ENCODE assay signal across 35 cellular contexts in the genomic region with DNA sequence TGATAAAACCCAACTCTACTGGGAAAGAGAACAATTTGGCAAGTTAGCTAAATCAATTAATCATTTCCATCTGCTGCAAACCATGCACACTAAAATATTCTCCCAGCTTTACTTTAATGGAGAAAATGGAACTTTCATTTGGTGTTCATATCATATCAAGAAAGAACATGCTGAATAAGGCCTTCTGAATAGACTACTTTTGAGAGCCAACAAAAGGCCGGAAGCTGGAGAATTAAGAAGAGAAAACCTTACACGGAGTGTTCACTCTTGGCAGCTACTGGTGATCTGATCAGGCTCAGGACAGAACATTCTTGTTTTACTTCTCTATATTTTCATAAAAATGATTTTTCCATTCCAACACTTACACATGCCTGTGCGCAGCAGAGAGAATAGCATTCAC.
DNase-seq lines count a peak whose midpoint lies in the region; ATAC-seq and TF ChIP-seq lines count a peak whose summit lies in the region.
"Had no signal": no experiment of that assay in that cellular context is flagged by ENCODE, and none has a peak within 500 bp of the region (broad histone marks: within the 10 kb centered on the region; RNA-seq: fewer than 3 reads in every experiment).

No MANE protein-coding gene starts in this region.

- H3K36me3 ChIP-seq in SK-N-MC (ENCODE audit: insufficient read depth, low read length): no peaks in the 10 kb centered on the region
- H3K36me3 ChIP-seq: BLaER1 treated with 17β-estradiol and CSF1 and Interleukin-3, amounts not matched to agents 10 nM and 100 nM; breast epithelium; lower lobe of right lung; sigmoid colon; upper lobe of right lung had no signal

- H3K4me3 ChIP-seq in AG10803 (ENCODE audit: low read length): no peak overlapping the region
- peak overlapping the region; percentile 72 for H3K4me3 ChIP-seq in SK-N-MC
- H3K4me3 ChIP-seq: BLaER1 treated with 17β-estradiol and CSF1 and Interleukin-3, amounts not matched to agents 10 nM and 100 nM; breast epithelium; lower lobe of right lung; PC-9; sigmoid colon; upper lobe of right lung had no signal

- H3K9me3 ChIP-seq in SK-N-MC (ENCODE audit: low read depth, low read length): no peaks in the 10 kb centered on the region
- H3K9me3 ChIP-seq: Caco-2 had no signal

- DNase-seq in AG10803 (ENCODE audit: low read depth): peak; percentile 15
- DNase-seq in SK-N-MC (ENCODE audit: low read depth, low spot score): peak; percentile 84
- peak; percentile 31 for DNase-seq in fibroblast of peridontal ligament (ENCODE audit: extremely low read depth)
- no peak for DNase-seq in left lobe of liver (ENCODE audit: low spot score)
- DNase-seq in HK-2 (ENCODE audit: unreplicated experiment): no peak
- DNase-seq in stimulated activated CD4-positive, alpha-beta T cell treated with anti-CD3 and anti-CD28 coated beads, Interleukin-2, amount 100 ng/mL, for 48 hours: no peak
- no peak for DNase-seq in activated CD8-positive, alpha-beta memory T cell treated with anti-CD3 and anti-CD28 coated beads for 24 hours
- DNase-seq: activated CD4-positive, alpha-beta T cell treated with anti-CD3 and anti-CD28 coated beads, Interleukin-2, amount 50 U/mL, for 1 hour; activated CD8-positive, alpha-beta memory T cell treated with anti-CD3 and anti-CD28 coated beads, Interleukin-2, amount 10 ng/mL, durations not matched to agents 7 days and 5 days; activated naive CD4-positive, alpha-beta T cell treated with anti-CD3 and anti-CD28 coated beads for 36 hours; activated T-cell treated with anti-CD3 and anti-CD28 coated beads, Interleukin-2, amount 50 U/mL, for 72 hours; amniotic stem cell; Caco-2; cortex of kidney; endodermal cell; HFFc6; islet precursor cell; Karpas-422; lower lobe of right lung; NCI-H1436; NCI-H2107; NCI-H510A treated with DMSO at 0.1 percent for 48 hours; PC-9; SHP77; sigmoid colon; stimulated activated CD4-positive, alpha-beta T cell treated with anti-CD3 and anti-CD28 coated beads, Interleukin-4, amount 100 ng/mL, for 4 hours; substantia nigra; upper lobe of right lung had no signal

- ATAC-seq in left lobe of liver: peak; percentile 51
- ATAC-seq in GM18858 (IDR thresholded peaks at IDR 0.05; ENCODE audit: unreplicated experiment): no peak
- ATAC-seq: activated CD8-positive, alpha-beta memory T cell treated with anti-CD3 and anti-CD28 coated beads, Interleukin-2, amount 10 ng/mL, durations not matched to agents 7 days and 5 days; activated T-cell treated with anti-CD3 and anti-CD28 coated beads, Interleukin-2, amount 50 U/mL, for 72 hours; esophagus mucosa; lower lobe of right lung; stimulated activated memory B cell treated with anti-CD40 and anti-IgM and Interleukin-4, amounts not matched to agents 10 μg/mL and 1 μg/mL and 100 μg/mL, for 72 hours; upper lobe of right lung; WTC11 had no signal

- peak overlapping the region; percentile 66 for H3K9ac ChIP-seq in SK-N-MC (ENCODE audit: insufficient read length)
- H3K9ac ChIP-seq: BLaER1 treated with 17β-estradiol and CSF1 and Interleukin-3, amounts not matched to agents 10 nM and 100 nM; parathyroid adenoma had no signal

- no peak for TF ChIP-seq CTCF in AG10803 (conservative IDR thresholded peaks at IDR 0.05; ENCODE audit: low read length)

- peak overlapping the region; percentile 94 for H3K27ac ChIP-seq in SK-N-MC
- H3K27ac ChIP-seq: BLaER1 treated with 17β-estradiol and CSF1 and Interleukin-3, amounts not matched to agents 10 nM and 100 nM; breast epithelium; lower lobe of right lung; parathyroid adenoma; PC-9; sigmoid colon; upper lobe of right lung had no signal

Comparison
In these comparisons a context has a peak if more than half of its experiments do, and no peak if none do; other contexts are left out.
1. DNase-seq: peak in AG10803 (single experiment), SK-N-MC (single experiment) and fibroblast of peridontal ligament (single experiment); none in left lobe of liver (single experiment), HK-2 (single experiment), stimulated activated CD4-positive, alpha-beta T cell treated with anti-CD3 and anti-CD28 coated beads, Interleukin-2, amount 100 ng/mL, for 48 hours (0 of 2) and activated CD8-positive, alpha-beta memory T cell treated with anti-CD3 and anti-CD28 coated beads for 24 hours (single experiment).